ENCODE assay signal across 1 cellular context in the genomic region with DNA sequence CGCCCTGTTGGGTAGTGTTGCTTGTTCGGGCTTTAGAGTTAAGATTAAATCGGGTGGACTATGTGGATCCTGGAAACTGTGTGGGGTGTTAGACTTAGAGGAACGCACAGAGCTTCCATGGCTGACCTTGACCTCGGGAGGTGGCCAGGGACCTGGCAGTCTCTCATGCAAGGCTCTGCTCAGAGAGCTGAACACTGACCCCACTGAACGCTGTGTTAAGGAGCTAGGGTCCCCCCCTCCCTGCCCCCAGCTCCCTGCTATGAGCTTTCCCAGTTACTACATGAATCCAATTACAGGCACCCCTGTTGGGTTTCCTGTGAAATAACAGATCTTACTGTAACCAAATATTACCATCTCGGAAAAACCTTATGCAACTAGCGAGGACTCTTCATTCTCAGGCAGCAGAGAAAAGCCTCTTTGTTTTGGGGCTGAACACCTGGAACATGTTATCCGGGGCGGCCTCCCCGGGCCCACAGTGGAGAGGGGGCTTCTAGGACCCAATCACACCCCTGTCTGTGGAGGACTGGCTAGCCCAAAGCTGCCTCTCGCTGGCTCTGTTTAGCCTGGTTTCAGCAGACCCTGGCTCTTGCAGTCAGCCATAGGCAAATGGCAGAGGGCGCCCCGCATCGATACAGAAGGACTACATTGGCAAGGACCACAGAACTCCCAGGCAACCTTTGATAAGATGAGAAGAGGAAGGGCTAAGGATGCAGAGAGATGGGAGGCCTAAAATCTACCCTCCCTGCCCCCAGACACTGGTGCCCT.
TF ChIP-seq lines count a peak whose summit lies in the region.

No MANE protein-coding gene starts in this region.

TF ChIP-seq in H1, 55 proteins besides CTCF, POLR2A, EP300 and RAD21:
- TF ChIP-seq KDM5A (IDR thresholded peaks at IDR 0.05; ENCODE audit: low read length) (no peak), TAF7 (optimal IDR thresholded peaks at IDR 0.05; ENCODE audit: borderline replicate concordance, low read depth, low read length) (no peak), CBX8 (IDR thresholded peaks at IDR 0.05; ENCODE audit: borderline replicate concordance, low read depth, low read length) (no peak)
